Comparison of ENCODE assay signal across 9 cellular contexts in genomic region chr2:219171231-219171651, GRCh38. TPM values are rescaled to one million over a fixed set of nuclear protein-coding genes. Genes with fewer than 3 reads are reported as not detected.
DNase-seq lines count a peak whose midpoint lies in the region; ATAC-seq and TF ChIP-seq lines count a peak whose summit lies in the region.
"Had no signal": no experiment of that assay in that cellular context is flagged by ENCODE, and none has a peak within 500 bp of the region (broad histone marks: within the 10 kb centered on the region; RNA-seq: fewer than 3 reads in every experiment).

No MANE protein-coding gene starts in this region.

- no peak overlapping the region for H2AFZ ChIP-seq in SK-N-SH (ENCODE audit: low read depth)

- H3K27me3 ChIP-seq in SK-N-SH (ENCODE audit: insufficient read depth) (no peaks in the 10 kb centered on the region), liver (ENCODE audit: control insufficient read depth in 4 of 4, insufficient read depth in 4 of 4, low read length in 3 of 4) (no peaks in the 10 kb centered on the region), subcutaneous abdominal adipose tissue (ENCODE audit: control insufficient read depth in 5 of 5, insufficient read depth in 4 of 5, low read length in 5 of 5) (no peaks in the 10 kb centered on the region)
- H3K27me3 ChIP-seq: BLaER1 had no signal

- H3K9ac ChIP-seq in SK-N-SH (no peak overlapping the region), liver (ENCODE audit: low read depth in 1 of 2, low read length in 2 of 2) (no peak overlapping the region), subcutaneous abdominal adipose tissue (ENCODE audit: low read length in 5 of 5) (peak overlapping the region in 4 of 5 donors; percentile 3 to 48 (median 30))
- H3K9ac ChIP-seq: BLaER1 had no signal

- H3K4me1 ChIP-seq in SK-N-SH (ENCODE audit: control insufficient read depth in 1 of 2, insufficient read depth in 2 of 2, low read depth in 1 of 2, low read length in 1 of 2) = peaks cover 0 to 8% of the 10 kb centered on the region in 2 experiments; a peak in 2 of 4 replicates
- peaks cover 4 to 30% (median 21%) of the 10 kb centered on the region in 4 donors for H3K4me1 ChIP-seq in liver (ENCODE audit: control insufficient read depth in 4 of 4, insufficient read depth in 4 of 4, low read length in 3 of 4)
- peaks cover 3 to 27% (median 18%) of the 10 kb centered on the region in 5 donors for H3K4me1 ChIP-seq in subcutaneous abdominal adipose tissue (ENCODE audit: control insufficient read depth in 5 of 5, insufficient read depth in 5 of 5, low read length in 5 of 5)

- no peaks in the 10 kb centered on the region for H4K20me1 ChIP-seq in SK-N-SH (ENCODE audit: insufficient read depth)

- no peaks in the 10 kb centered on the region for H3K9me2 ChIP-seq in SK-N-SH

- H3K9me3 ChIP-seq in SK-N-SH (no peaks in the 10 kb centered on the region), liver (ENCODE audit: control insufficient read depth in 4 of 4, low read length in 3 of 4) (no peaks in the 10 kb centered on the region), subcutaneous abdominal adipose tissue (ENCODE audit: control insufficient read depth in 5 of 5, low read length in 5 of 5) (no peaks in the 10 kb centered on the region)
- H3K9me3 ChIP-seq: BLaER1 had no signal

- TF ChIP-seq RAD21 in SK-N-SH (IDR thresholded peaks at IDR 0.05; ENCODE audit: low read length) (peak; percentile 62), liver (IDR thresholded peaks at IDR 0.05) (peak; percentile 69 to 76)

- H3K27ac ChIP-seq in SK-N-SH (ENCODE audit: low read depth in 2 of 2, low read length in 1 of 2) = peak overlapping the region; percentile 4 to 5; a peak in 2 of 4 replicates
- H3K27ac ChIP-seq in cingulate gyrus (ENCODE audit: low read depth, low read length) = peak overlapping the region; percentile 70
- peak overlapping the region in 1 of 2 donors; percentile 2 for H3K27ac ChIP-seq in liver (ENCODE audit: low read depth in 1 of 2, low read length in 2 of 2)
- peak overlapping the region; percentile 71 for H3K27ac ChIP-seq in subcutaneous abdominal adipose tissue (ENCODE audit: low read depth, low read length)
- H3K27ac ChIP-seq: BLaER1 had no signal

- no peak overlapping the region for H3K4me2 ChIP-seq in SK-N-SH
- H3K4me2 ChIP-seq: BLaER1 had no signal

- POLR2A ChIA-PET in SK-N-SH (lab: Yijun Ruan, JAX) = interaction anchor here (0.8 kb wide), 1 partner anchor 124 kb away, joined by 3 read pairs; no protein-coding TSS in a partner anchor

- TF ChIP-seq CTCF in SK-N-SH (IDR thresholded peaks at IDR 0.05) (peak; percentile 81), liver (IDR thresholded peaks at IDR 0.05; ENCODE audit: low read depth, low read length, missing input control) (peak; percentile 63)

- H3F3A ChIP-seq in SK-N-SH (replicated peaks; ENCODE audit: insufficient read depth) = peaks cover 7% of the 10 kb centered on the region

- no peak for ATAC-seq in GM21381 (IDR thresholded peaks at IDR 0.05; ENCODE audit: unreplicated experiment)

- no peak for TF ChIP-seq EP300 in SK-N-SH (IDR thresholded peaks at IDR 0.05; ENCODE audit: borderline replicate concordance in 1 of 2, low read depth in 1 of 2, low read length in 1 of 2)

- H3K36me3 ChIP-seq in SK-N-SH (replicated peaks in 1 of 2; ENCODE audit: control insufficient read depth in 1 of 2, insufficient read depth in 2 of 2, low read length in 1 of 2) = peaks cover 11 to 32% of the 10 kb centered on the region in 2 experiments
- H3K36me3 ChIP-seq in liver (ENCODE audit: control insufficient read depth in 4 of 4, insufficient read depth in 3 of 4, low read depth in 1 of 4, low read length in 3 of 4) = peaks cover 0 to 30% (median 24%) of the 10 kb centered on the region in 4 donors
- peaks cover 0 to 38% (median 32%) of the 10 kb centered on the region in 5 donors for H3K36me3 ChIP-seq in subcutaneous abdominal adipose tissue (ENCODE audit: control insufficient read depth in 5 of 5, insufficient read depth in 5 of 5, low read length in 5 of 5)

- DNase-seq in DMS153 (lab: John Stamatoyannopoulos, UW) (peak; percentile 14), DMS153 treated with DMSO at 0.1 percent for 48 hours (lab: John Stamatoyannopoulos, UW; ENCODE audit: unreplicated experiment) (no peak), HPDE6-E6E7 (ENCODE audit: extremely low spot score) (peak; percentile 15), SK-N-SH (peak; percentile 73)

- CTCF ChIA-PET in SK-N-SH (lab: Yijun Ruan, JAX) = interaction anchor here (0.5 to 8.7 kb wide), 40 partner anchors 9 to 359 kb away, joined by 3 to 104 read pairs (median 4); partner anchors contain the start of genes ABCB6, DNAJB2, GLB1L and NHEJ1

- WGBS in SK-N-SH (ENCODE audit: low lambda C conversion rate) = 49% methylated on average over 5 of the region's 6 CpGs
- WGBS in liver = 54% methylated on average over 6 of the region's 6 CpGs

- H3K4me3 ChIP-seq in SK-N-SH (ENCODE audit: low read depth in 2 of 2, low read length in 1 of 2) (no peak overlapping the region; a peak in 1 of 4 replicates), liver (ENCODE audit: low read depth in 1 of 3, low read length in 3 of 3) (no peak overlapping the region), subcutaneous abdominal adipose tissue (ENCODE audit: low read depth in 1 of 5, low read length in 5 of 5) (no peak overlapping the region)
- H3K4me3 ChIP-seq: BLaER1 had no signal

- peaks cover 9% of the 10 kb centered on the region; the same call in 1 of the 2 replicates for H3K79me2 ChIP-seq in SK-N-SH (ENCODE audit: insufficient read depth)

TF ChIP-seq in SK-N-SH, 30 proteins besides CTCF, POLR2A, EP300 and RAD21:
- peak; percentile 36 for TF ChIP-seq SMC3 (IDR thresholded peaks at IDR 0.05; ENCODE audit: low read depth, low read length)
- TF ChIP-seq TCF12 (IDR thresholded peaks at IDR 0.05) = no peak
- peak; percentile 19; the same call in 1 of the 2 replicates for TF ChIP-seq POLR2AphosphoS5 (IDR thresholded peaks at IDR 0.05; ENCODE audit: low read depth, low read length)
- TF ChIP-seq SIN3A (IDR thresholded peaks at IDR 0.05; ENCODE audit: borderline replicate concordance, low read depth, low read length) = no peak

TF ChIP-seq in liver, 16 proteins besides CTCF, POLR2A, EP300 and RAD21:
- TF ChIP-seq FOXA2 (IDR thresholded peaks at IDR 0.05) (no peak), FOXA1 (IDR thresholded peaks at IDR 0.05) (peak; percentile 9)
TF ChIP-seq in liver: peak in this region for 1.

RNA-seq across cellular contexts. Expression of gene SLC23A3, which starts 1.4 kb away (rescaled TPM):
- 2.1 and 3.5 TPM in 2 replicates for polyA plus RNA-seq in SK-N-SH (2012; rRNA removed)
- 0.20 and 0.21 TPM in 2 replicates for polyA plus RNA-seq in SK-N-SH (2012; cell fraction: cytosol; rRNA removed)
- 25.9 and 27.5 TPM in 2 replicates for polyA plus RNA-seq in SK-N-SH (2012; cell fraction: nucleus; rRNA removed)
- 1 to 10 TPM in 1 of 2 donors, under 1 TPM in 1; 0.23 to 2.4 TPM for total RNA-seq in liver
- polyA plus RNA-seq in liver = under 1 TPM; 0.38 to 0.94 TPM

RNA-seq across cellular contexts. Expression of gene CNPPD1, which starts 5.5 kb away (rescaled TPM):
- polyA plus RNA-seq in SK-N-SH (2012; rRNA removed) (75.9 and 84.1 TPM in 2 replicates), liver (10 to 100 TPM; 16.7 to 26.5 TPM)
- 45.1 and 54.5 TPM in 2 replicates for polyA plus RNA-seq in SK-N-SH (2012; cell fraction: cytosol; rRNA removed)
- polyA plus RNA-seq in SK-N-SH (2012; cell fraction: nucleus; rRNA removed) = 127 and 136 TPM in 2 replicates
- total RNA-seq in liver = 10 to 100 TPM; 16.5 to 39.8 TPM

RNA-seq across cellular contexts. Expression of gene RETREG2, which starts 6.8 kb away (rescaled TPM):
- 74.6 and 94.8 TPM in 2 replicates for polyA plus RNA-seq in SK-N-SH (2012; rRNA removed)
- polyA plus RNA-seq in SK-N-SH (2012; cell fraction: cytosol; rRNA removed) = 54.7 and 75.7 TPM in 2 replicates
- 74.9 and 95.1 TPM in 2 replicates for polyA plus RNA-seq in SK-N-SH (2012; cell fraction: nucleus; rRNA removed)
- 10 to 100 TPM; 34.1 to 41.2 TPM for total RNA-seq in liver
- polyA plus RNA-seq in liver = 10 to 100 TPM; 21.7 to 42.8 TPM

RNA-seq across cellular contexts. Expression of gene NHEJ1, which starts 10.6 kb away (rescaled TPM):
- polyA plus RNA-seq in SK-N-SH (2012; rRNA removed) = 16.3 and 21.0 TPM in 2 replicates
- 14.2 and 16.0 TPM in 2 replicates for polyA plus RNA-seq in SK-N-SH (2012; cell fraction: cytosol; rRNA removed)
- 12.6 and 24.6 TPM in 2 replicates for polyA plus RNA-seq in SK-N-SH (2012; cell fraction: nucleus; rRNA removed)
- total RNA-seq in liver = 10 to 100 TPM; 11.8 to 13.5 TPM
- polyA plus RNA-seq in liver = 1 to 10 TPM; 6.1 to 8.0 TPM

RNA-seq across cellular contexts. Expression of gene ZFAND2B, which starts 35.3 kb away (rescaled TPM):
- polyA plus RNA-seq in SK-N-SH (2012; rRNA removed) = 39.9 and 46.9 TPM in 2 replicates
- 17.0 and 24.3 TPM in 2 replicates for polyA plus RNA-seq in SK-N-SH (2012; cell fraction: cytosol; rRNA removed)
- 144 TPM in 2 replicates for polyA plus RNA-seq in SK-N-SH (2012; cell fraction: nucleus; rRNA removed)
- 10 to 100 TPM; 19.6 to 29.8 TPM for total RNA-seq in liver
- polyA plus RNA-seq in liver = 10 to 100 TPM; 21.9 to 53.8 TPM

Comparison
In these comparisons a context has a peak if more than half of its experiments do, and no peak if none do; other contexts are left out.
1. H3K9ac ChIP-seq: peak in subcutaneous abdominal adipose tissue (4 of 5); none in SK-N-SH (single experiment) and liver (0 of 2).